In genomic region chr5:40681351-40682311, GRCh38 we compare ENCODE assay signal across 8 cellular contexts. TPM values are rescaled to one million over a fixed set of nuclear protein-coding genes. Genes with fewer than 3 reads are reported as not detected.
DNase-seq lines count a peak whose midpoint lies in the region; ATAC-seq and TF ChIP-seq lines count a peak whose summit lies in the region.

No MANE protein-coding gene starts in this region.

- H4K20me1 ChIP-seq in BLaER1 (peaks cover 67% of the 10 kb centered on the region), H9 (ENCODE audit: control insufficient read depth, insufficient read depth, insufficient read length) (no peaks in the 10 kb centered on the region)

- H3K27ac ChIP-seq in BLaER1 (peak overlapping the region; percentile 83), H9 (ENCODE audit: insufficient read length, low read depth, low read length) (no peak overlapping the region), subcutaneous abdominal adipose tissue (ENCODE audit: low read depth, low read length) (peak overlapping the region; percentile 95)

- no peak overlapping the region for H4K5ac ChIP-seq in H9 (ENCODE audit: insufficient read length, low read depth, low read length)

- peak; percentile 42 for ATAC-seq in memory B cell (ENCODE audit: low read depth)
- ATAC-seq in HG02870 (IDR thresholded peaks at IDR 0.05; ENCODE audit: unreplicated experiment) = no peak

- no peaks in the 10 kb centered on the region for H3K79me1 ChIP-seq in H9 (ENCODE audit: insufficient read depth, low read depth, low read length, poor library complexity, severe bottlenecking)

- H3K9me3 ChIP-seq in BLaER1 (no peaks in the 10 kb centered on the region), H9 (ENCODE audit: control insufficient read depth, low read depth, low read length) (no peaks in the 10 kb centered on the region), subcutaneous abdominal adipose tissue (ENCODE audit: control insufficient read depth in 5 of 5, low read length in 5 of 5) (no peaks in the 10 kb centered on the region)

- no peak overlapping the region for H2BK120ac ChIP-seq in H9 (ENCODE audit: low read depth, low read length, poor library complexity, severe bottlenecking)

- H3K27me3 ChIP-seq in BLaER1 = no peaks in the 10 kb centered on the region
- peaks cover 29% of the 10 kb centered on the region for H3K27me3 ChIP-seq in H9 (ENCODE audit: insufficient read depth, low read length)
- no peaks in the 10 kb centered on the region for H3K27me3 ChIP-seq in subcutaneous abdominal adipose tissue (ENCODE audit: control insufficient read depth in 5 of 5, insufficient read depth in 4 of 5, low read length in 5 of 5)

- H3K4me2 ChIP-seq in BLaER1 (peak overlapping the region; percentile 79), H9 (ENCODE audit: insufficient read depth, insufficient read length, low read length) (peak overlapping the region; percentile 65)

- H3K9me3 Mint-ChIP-seq in H9 (peaks cover 3% of the 10 kb centered on the region in 2 experiments; a peak in 3 of 5 replicates), memory B cell (no peaks in the 10 kb centered on the region)

- H3T11ph ChIP-seq in H9 (ENCODE audit: low read length) = no peak overlapping the region

- peaks cover 51% of the 10 kb centered on the region for H3K4me1 ChIP-seq in BLaER1
- peaks cover 4% of the 10 kb centered on the region; the same call in 1 of the 2 replicates for H3K4me1 ChIP-seq in H9 (ENCODE audit: insufficient read depth, low read length)
- peaks cover 7 to 89% (median 83%) of the 10 kb centered on the region in 5 donors for H3K4me1 ChIP-seq in subcutaneous abdominal adipose tissue (ENCODE audit: control insufficient read depth in 5 of 5, insufficient read depth in 5 of 5, low read length in 5 of 5)

- H3K23ac ChIP-seq in H9 (ENCODE audit: insufficient read length, low read depth, low read length) = no peak overlapping the region

- no peak overlapping the region for H2AFZ ChIP-seq in H9 (ENCODE audit: low read length)

- H3K14ac ChIP-seq in H9 (ENCODE audit: insufficient read depth, low read length) = no peak overlapping the region; the same call in 1 of the 2 replicates

- H3K9ac ChIP-seq in BLaER1 (peak overlapping the region; percentile 79), H9 (ENCODE audit: extremely low read depth, insufficient read length, low read length) (no peak overlapping the region), subcutaneous abdominal adipose tissue (ENCODE audit: low read length in 5 of 5) (peak overlapping the region; percentile 39 to 91 (median 82))

- no peak overlapping the region for H2BK5ac ChIP-seq in H9 (ENCODE audit: insufficient read length, low read length)

- peak overlapping the region; percentile 6 for H3K18ac ChIP-seq in H9 (ENCODE audit: insufficient read length, low read depth, low read length)

- H2BK20ac ChIP-seq in H9 (ENCODE audit: low read depth, low read length, poor library complexity, severe bottlenecking) = no peak overlapping the region

- H2AK5ac ChIP-seq in H9 (ENCODE audit: insufficient read length, low read length) = no peak overlapping the region

- WGBS in H9 (ENCODE audit: extremely low coverage, insufficient read length, low lambda C conversion rate) = no CpG with 5 or more reads among the region's 71 CpGs

- H3K4me3 ChIP-seq in BLaER1 (peak overlapping the region; percentile 91), subcutaneous abdominal adipose tissue (ENCODE audit: low read depth in 1 of 5, low read length in 5 of 5) (peak overlapping the region; percentile 86 to 99 (median 91))

- H4K8ac ChIP-seq in H9 (replicated peaks; ENCODE audit: insufficient read length, low read depth, low read length) = no peak overlapping the region

- no peak overlapping the region for H2BK15ac ChIP-seq in H9 (ENCODE audit: low read depth, low read length)

- DNase-seq in H9 (peak; percentile 63), T-helper 1 cell (peak in 3 of 5 donors; percentile 16 to 58 (median 23)), dermis blood vessel endothelial cell (peak; percentile 60), memory B cell (ENCODE audit: low spot score in 2 of 2) (peak; percentile 44 to 58), hippocampal formation (lab: John Stamatoyannopoulos, UW) (no peak)

- H2BK12ac ChIP-seq in H9 (ENCODE audit: insufficient read length, low read depth, low read length) = no peak overlapping the region

- no peak overlapping the region for H3K56ac ChIP-seq in H9 (ENCODE audit: insufficient read length, low read depth, low read length)

- H3K36me3 ChIP-seq in BLaER1 (peaks cover 22% of the 10 kb centered on the region), subcutaneous abdominal adipose tissue (ENCODE audit: control insufficient read depth in 5 of 5, insufficient read depth in 5 of 5, low read length in 5 of 5) (peaks cover 2 to 9% (median 5%) of the 10 kb centered on the region in 5 donors)

- H4K91ac ChIP-seq in H9 (ENCODE audit: insufficient read length, low read depth, low read length) = no peak overlapping the region

- H3K79me2 ChIP-seq in H9 (ENCODE audit: insufficient read depth, low read length) = no peaks in the 10 kb centered on the region

- no peak for TF ChIP-seq CTCF in H9 (conservative IDR thresholded peaks at IDR 0.05)

- H3K4me1 Mint-ChIP-seq in H9 = peaks cover 36 to 40% of the 10 kb centered on the region in 2 experiments
- H3K4me1 Mint-ChIP-seq in memory B cell = peaks cover 55% of the 10 kb centered on the region

- H3K27me3 Mint-ChIP-seq in H9 (ENCODE audit: low read depth) (peaks cover 57% of the 10 kb centered on the region), memory B cell (no peaks in the 10 kb centered on the region)

- no peak overlapping the region for H3K4ac ChIP-seq in H9 (ENCODE audit: low read depth, low read length)

- peaks cover 27% of the 10 kb centered on the region for H3K23me2 ChIP-seq in H9 (ENCODE audit: insufficient read length, low read depth, low read length, poor library complexity, severe bottlenecking)

- H3K27ac Mint-ChIP-seq in H9 = no peak overlapping the region
- peak overlapping the region; percentile 99 for H3K27ac Mint-ChIP-seq in memory B cell

- H3K4me3 Mint-ChIP-seq in H9 (peak overlapping the region; percentile 81 to 89), memory B cell (peak overlapping the region; percentile 100)

- H3K36me3 Mint-ChIP-seq in H9 (ENCODE audit: insufficient read depth in 1 of 3, low read depth in 3 of 3) = peaks cover 0 to 3% (median 0%) of the 10 kb centered on the region in 3 experiments; a peak in 1 of 7 replicates
- H3K36me3 Mint-ChIP-seq in memory B cell = peaks cover 2% of the 10 kb centered on the region

RNA-seq across cellular contexts. Expression of gene PTGER4, which starts 1.9 kb away (rescaled TPM):
- 0.35 and 0.37 TPM in 2 replicates for total RNA-seq in H9 (2021)
- 12.3 and 23.5 TPM in 2 replicates for total RNA-seq in dermis blood vessel endothelial cell

Comparison
In these comparisons a context has a peak if more than half of its experiments do, and no peak if none do; other contexts are left out.
1. DNase-seq: peak in H9 (single experiment), T-helper 1 cell (3 of 5), dermis blood vessel endothelial cell (single experiment) and memory B cell (2 of 2); none in hippocampal formation (0 of 2).